In genomic region chr2:62309081-62309464, GRCh38 we compare ENCODE assay signal across 12 cellular contexts.
DNase-seq lines count a peak whose midpoint lies in the region; ATAC-seq and TF ChIP-seq lines count a peak whose summit lies in the region.
"Had no signal": no experiment of that assay in that cellular context is flagged by ENCODE, and none has a peak within 500 bp of the region (broad histone marks: within the 10 kb centered on the region; RNA-seq: fewer than 3 reads in every experiment).

No MANE protein-coding gene starts in this region.

- peak overlapping the region; percentile 89; the same call in 1 of the 2 replicates for H3K27ac ChIP-seq in C4-2B
- no peak overlapping the region for H3K27ac ChIP-seq in neuronal stem cell (replicated peaks; ENCODE audit: low read length)
- H3K27ac ChIP-seq: foreskin keratinocyte, testis, WERI-Rb-1 had no signal

- peaks cover 14 to 22% of the 10 kb centered on the region in 2 donors for H3K4me1 ChIP-seq in neuronal stem cell (ENCODE audit: control insufficient read depth in 2 of 2, insufficient read depth in 1 of 2, low read depth in 1 of 2, low read length in 2 of 2)

- no peak overlapping the region for H3K4me3 Mint-ChIP-seq in activated naive CD8-positive, alpha-beta T cell treated with anti-CD3 and anti-CD28 coated beads, Interleukin-2, amount 50 U/mL, for 24 hours

- H3K14ac ChIP-seq in neuronal stem cell (ENCODE audit: low read length) = no peak overlapping the region

- no peak overlapping the region for H4K91ac ChIP-seq in neuronal stem cell (ENCODE audit: low read depth, low read length, poor library complexity)

- H2BK120ac ChIP-seq in neuronal stem cell (ENCODE audit: low read depth, low read length) = no peak overlapping the region

- no peak overlapping the region for H3K23ac ChIP-seq in neuronal stem cell (ENCODE audit: low read depth, low read length, poor library complexity)

- no peak overlapping the region for H2AK5ac ChIP-seq in neuronal stem cell (ENCODE audit: low read depth, low read length)

- no peak for DNase-seq in activated naive CD8-positive, alpha-beta T cell treated with anti-CD3 and anti-CD28 coated beads, Interleukin-2, amount 50 U/mL, for 24 hours
- DNase-seq in neuronal stem cell (ENCODE audit: low spot score) = no peak
- no peak for DNase-seq in G401 (ENCODE audit: low spot score)
- DNase-seq in activated T-cell treated with anti-CD3 and anti-CD28 coated beads, Interleukin-2, amount 50 U/mL, for 1 hour = no peak
- DNase-seq: NCI-H2081 treated with DMSO at 0.1 percent for 48 hours, NCI-H82, testis, WERI-Rb-1 had no signal

- no peak for TF ChIP-seq CTCF in C4-2B (conservative IDR thresholded peaks at IDR 0.05)

- ATAC-seq in GM21528 (IDR thresholded peaks at IDR 0.05; ENCODE audit: low FRiP score, unreplicated experiment) = peak; percentile 4
- no peak for ATAC-seq in activated naive CD8-positive, alpha-beta T cell treated with anti-CD3 and anti-CD28 coated beads, Interleukin-2, amount 50 U/mL, for 24 hours
- ATAC-seq in HG03045 (IDR thresholded peaks at IDR 0.05; ENCODE audit: unreplicated experiment) = no peak
- ATAC-seq: foreskin keratinocyte had no signal

- no peaks in the 10 kb centered on the region for H3K36me3 ChIP-seq in neuronal stem cell (replicated peaks in 1 of 2; ENCODE audit: control insufficient read depth in 2 of 2, insufficient read depth in 2 of 2, low read length in 2 of 2)
- H3K36me3 ChIP-seq: WERI-Rb-1 had no signal

- peaks cover 4% of the 10 kb centered on the region for H3K27me3 Mint-ChIP-seq in activated naive CD8-positive, alpha-beta T cell treated with anti-CD3 and anti-CD28 coated beads, Interleukin-2, amount 50 U/mL, for 24 hours

- peaks cover 85% of the 10 kb centered on the region for H3K4me1 Mint-ChIP-seq in activated naive CD8-positive, alpha-beta T cell treated with anti-CD3 and anti-CD28 coated beads, Interleukin-2, amount 50 U/mL, for 24 hours

- peak overlapping the region; percentile 92 for H3K27ac Mint-ChIP-seq in activated naive CD8-positive, alpha-beta T cell treated with anti-CD3 and anti-CD28 coated beads, Interleukin-2, amount 50 U/mL, for 24 hours

- H3K18ac ChIP-seq in neuronal stem cell (ENCODE audit: low read length) = peak overlapping the region; percentile 0

- H3K27me3 ChIP-seq in neuronal stem cell (ENCODE audit: control insufficient read depth in 3 of 3, insufficient read depth in 3 of 3, low read depth in 1 of 3, low read length in 3 of 3) = peaks cover 0 to 9% (median 0%) of the 10 kb centered on the region in 3 experiments
- H3K27me3 ChIP-seq: foreskin keratinocyte, testis had no signal

- H2AFZ ChIP-seq in neuronal stem cell (ENCODE audit: low read length) = peak overlapping the region; percentile 12

- H3K4me3 ChIP-seq in neuronal stem cell (ENCODE audit: low read length in 2 of 2) = no peak overlapping the region
- H3K4me3 ChIP-seq: testis had no signal

- H3K4ac ChIP-seq in neuronal stem cell (ENCODE audit: low read length) = no peak overlapping the region

- no peak overlapping the region for H3K9ac ChIP-seq in neuronal stem cell (ENCODE audit: low read depth, low read length, poor library complexity)

- H2BK12ac ChIP-seq in neuronal stem cell (ENCODE audit: low read length) = no peak overlapping the region

- H2BK5ac ChIP-seq in neuronal stem cell (ENCODE audit: low read length) = no peak overlapping the region

- in situ Hi-C loops in G401 (cut with HindIII; ENCODE audit: low sequenced_read_pairs) = no loop called here

- H3K9me3 ChIP-seq in neuronal stem cell (replicated peaks in 1 of 2; ENCODE audit: control insufficient read depth in 2 of 2, insufficient read depth in 1 of 2, low read depth in 1 of 2, low read length in 2 of 2) = no peaks in the 10 kb centered on the region
- H3K9me3 ChIP-seq: testis had no signal

- peaks cover 7% of the 10 kb centered on the region for H3K36me3 Mint-ChIP-seq in activated naive CD8-positive, alpha-beta T cell treated with anti-CD3 and anti-CD28 coated beads, Interleukin-2, amount 50 U/mL, for 24 hours (ENCODE audit: low read depth)

- H3K79me1 ChIP-seq in neuronal stem cell (ENCODE audit: low read depth, low read length) = no peaks in the 10 kb centered on the region

- no peaks in the 10 kb centered on the region for H3K9me3 Mint-ChIP-seq in activated naive CD8-positive, alpha-beta T cell treated with anti-CD3 and anti-CD28 coated beads, Interleukin-2, amount 50 U/mL, for 24 hours

- no peak overlapping the region for H3K4me2 ChIP-seq in neuronal stem cell (ENCODE audit: insufficient read depth, low read length, poor library complexity, severe bottlenecking)

- H4K8ac ChIP-seq in neuronal stem cell (ENCODE audit: low read depth, low read length) = no peak overlapping the region

- WGBS in neuronal stem cell (ENCODE audit: extremely low coverage in 2 of 2, insufficient read length in 2 of 2, insufficient replicate concordance in 1 of 2), 2 donors = no CpG with 5 or more reads among the region's 1 CpG

- H2BK15ac ChIP-seq in neuronal stem cell (ENCODE audit: low read length) = no peak overlapping the region
